2 cellular contexts compared by ENCODE assay signal in the genomic region with DNA sequence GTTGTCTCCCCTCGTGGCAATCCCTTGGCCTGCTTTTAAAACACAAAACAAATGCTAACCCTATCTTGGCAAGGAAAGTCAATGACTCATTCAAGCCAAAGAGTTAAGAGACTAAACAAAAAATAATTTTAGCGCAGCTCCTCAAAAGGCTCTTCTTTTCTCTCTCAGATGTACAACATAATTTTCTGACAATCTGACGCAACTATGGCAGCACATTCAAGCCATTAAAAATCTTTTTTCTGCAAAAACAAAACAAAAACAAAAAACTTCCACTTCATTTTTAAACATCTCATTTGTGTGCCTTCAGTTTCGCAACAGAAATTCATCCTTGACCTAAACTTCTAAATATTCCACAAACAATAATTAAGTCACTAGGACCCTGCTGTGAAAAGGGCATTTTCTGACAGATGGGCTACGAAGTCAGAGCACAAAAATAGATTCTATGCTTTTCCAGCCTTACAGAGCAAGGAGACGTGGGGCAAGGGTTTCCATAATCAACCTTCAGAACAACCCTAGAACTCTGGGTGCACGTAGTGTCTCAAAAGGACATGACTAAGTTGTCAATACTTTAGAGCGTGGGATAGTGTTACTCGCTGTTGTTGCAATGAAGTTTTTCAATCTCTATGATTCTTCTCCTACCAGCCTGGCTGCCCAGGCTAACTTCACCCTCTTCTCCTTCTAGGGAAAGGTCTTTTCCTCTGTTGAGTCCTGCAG.
TF ChIP-seq lines count a peak whose summit lies in the region.

No MANE protein-coding gene starts in this region.

TF ChIP-seq in IMR-90, 13 proteins besides CTCF, POLR2A, EP300 and RAD21 (continued from another document):
- TF ChIP-seq FOS (IDR thresholded peaks at IDR 0.05; ENCODE audit: low read depth, low read length) (peak; percentile 76), CEBPB (IDR thresholded peaks at IDR 0.05; ENCODE audit: low read depth, low read length) (peak; percentile 76), RCOR1 (IDR thresholded peaks at IDR 0.05; ENCODE audit: insufficient replicate concordance, low read length) (no peak)

TF ChIP-seq in HEK293T, 16 proteins besides CTCF, POLR2A, EP300 and RAD21 (continued from another document):
- TF ChIP-seq LEF1 (IDR thresholded peaks at IDR 0.05; ENCODE audit: borderline replicate concordance) (no peak), TARDBP (IDR thresholded peaks at IDR 0.05) (no peak), SP1 (IDR thresholded peaks at IDR 0.05) (no peak), NFRKB (IDR thresholded peaks at IDR 0.05) (no peak), BHLHE40 (IDR thresholded peaks at IDR 0.05; ENCODE audit: borderline replicate concordance) (no peak)
